In genomic region chr7:34174688-34175616, GRCh38 we compare ENCODE assay signal across 7 cellular contexts.
DNase-seq lines count a peak whose midpoint lies in the region; ATAC-seq and TF ChIP-seq lines count a peak whose summit lies in the region.
"Not testable (repeated sequence)": the region's sequence is repeated elsewhere in the genome, so short reads cannot be mapped to it uniquely, and the experiment has no call there.

No MANE protein-coding gene starts in this region.

- DNase-seq in NCI-H345 (lab: John Stamatoyannopoulos, UW) (peak; percentile 40), PC-3 (peak; percentile 7)
- DNase-seq in neural crest cell (ENCODE audit: low read depth, low spot score) = not testable (repeated sequence)

- not testable (repeated sequence) for H4K20me1 ChIP-seq in PC-3 (ENCODE audit: low read length)

- not testable (repeated sequence) for H3K36me3 Mint-ChIP-seq in brain; neural crest cell (ENCODE audit: low read depth)

- H3K36me3 ChIP-seq in ES-I3 (ENCODE audit: insufficient read depth, low read length); HUES64 (ENCODE audit: insufficient read depth, low read length); PC-3 (ENCODE audit: low read depth, low read length); iPS-18a (ENCODE audit: control insufficient read depth, low read depth, low read length): not testable (repeated sequence)

- peak overlapping the region; percentile 48 for H3K4me3 ChIP-seq in HUES64 (ENCODE audit: low read length)
- peak overlapping the region; percentile 59 for H3K4me3 ChIP-seq in PC-3 (ENCODE audit: low read length)
- H3K4me3 ChIP-seq in iPS-18a (ENCODE audit: low read length) = peak overlapping the region; percentile 56

- H3K9me3 ChIP-seq in ES-I3 (ENCODE audit: control insufficient read depth, insufficient read depth, low read length); HUES64 (ENCODE audit: insufficient read depth, low read depth, low read length); PC-3 (ENCODE audit: low read length); iPS-18a (ENCODE audit: control insufficient read depth, low read depth, low read length): not testable (repeated sequence)

- H3K27ac ChIP-seq in HUES64 (ENCODE audit: low read depth, low read length); PC-3 (ENCODE audit: low read length); iPS-18a (ENCODE audit: low read length): not testable (repeated sequence)

- peaks cover 6 to 17% (median 9%) of the 10 kb centered on the region in 5 experiments for H3K9me3 Mint-ChIP-seq in brain
- H3K9me3 Mint-ChIP-seq in neural crest cell = not testable (repeated sequence)

- H3K4me3 Mint-ChIP-seq in brain (peak overlapping the region in 3 of 5 experiments; percentile 50 to 72 (median 51)), neural crest cell (peak overlapping the region; percentile 91)

- peak overlapping the region; percentile 74 for H3K4me2 ChIP-seq in PC-3 (ENCODE audit: low read length)

- not testable (repeated sequence) for ATAC-seq in PC-3

- H3K27me3 ChIP-seq in HUES64 (ENCODE audit: insufficient read depth, low read length); PC-3 (ENCODE audit: low read length); iPS-18a (ENCODE audit: control insufficient read depth, insufficient read depth, low read length): not testable (repeated sequence)

- H3K9ac ChIP-seq in ES-I3 (ENCODE audit: low read depth, low read length) = peak overlapping the region; percentile 73
- H3K9ac ChIP-seq in HUES64 (ENCODE audit: low read depth, low read length) = peak overlapping the region; percentile 66; the same call in 1 of the 2 replicates
- not testable (repeated sequence) for H3K9ac ChIP-seq in PC-3 (ENCODE audit: low read length)
- H3K9ac ChIP-seq in iPS-18a (ENCODE audit: low read length) = peak overlapping the region; percentile 32

- H3K79me2 ChIP-seq in PC-3 (ENCODE audit: low read length) = not testable (repeated sequence)

- H3K27ac Mint-ChIP-seq in brain = not testable (repeated sequence)
- H3K27ac Mint-ChIP-seq in neural crest cell (ENCODE audit: unreplicated experiment) = peak overlapping the region; percentile 99

- CTCF ChIA-PET in PC-3 (lab: Charles Lee) = not testable (repeated sequence)

- H3K4me1 Mint-ChIP-seq in brain, neural crest cell: not testable (repeated sequence)

- TF ChIP-seq CTCF in PC-3 (conservative IDR thresholded peaks at IDR 0.05; ENCODE audit: low read depth, low read length); brain (conservative IDR thresholded peaks at IDR 0.05); neural crest cell (conservative IDR thresholded peaks at IDR 0.05): not testable (repeated sequence)

- intact Hi-C loops in PC-3 (cut with micrococcal nuclease) = not testable (repeated sequence)

- WGBS in HUES64 = 51% methylated on average over 30 of the region's 32 CpGs

- peak overlapping the region; percentile 67 for H2AFZ ChIP-seq in PC-3 (ENCODE audit: low read length)

- not testable (repeated sequence) for H3K9me2 ChIP-seq in PC-3 (replicated peaks; ENCODE audit: low read length)

- H3K4me1 ChIP-seq in ES-I3 (ENCODE audit: insufficient read depth, low read length); HUES64 (ENCODE audit: insufficient read depth, low read length); PC-3 (ENCODE audit: insufficient read depth, low read length); iPS-18a (ENCODE audit: control insufficient read depth, low read depth, low read length): not testable (repeated sequence)

- H3K27me3 Mint-ChIP-seq in brain = peaks cover 10% of the 10 kb centered on the region
- not testable (repeated sequence) for H3K27me3 Mint-ChIP-seq in neural crest cell (ENCODE audit: low read depth)

- not testable (repeated sequence) for H3F3A ChIP-seq in PC-3 (ENCODE audit: low read length, unreplicated experiment)

- not testable (repeated sequence) for BruUV-seq in PC-3 (replicated peaks; lab: Mats Ljungman, UMichigan)

- POLR2A ChIA-PET in PC-3 (lab: Charles Lee; ENCODE audit: unreplicated experiment) = not testable (repeated sequence)
